In the genomic region with DNA sequence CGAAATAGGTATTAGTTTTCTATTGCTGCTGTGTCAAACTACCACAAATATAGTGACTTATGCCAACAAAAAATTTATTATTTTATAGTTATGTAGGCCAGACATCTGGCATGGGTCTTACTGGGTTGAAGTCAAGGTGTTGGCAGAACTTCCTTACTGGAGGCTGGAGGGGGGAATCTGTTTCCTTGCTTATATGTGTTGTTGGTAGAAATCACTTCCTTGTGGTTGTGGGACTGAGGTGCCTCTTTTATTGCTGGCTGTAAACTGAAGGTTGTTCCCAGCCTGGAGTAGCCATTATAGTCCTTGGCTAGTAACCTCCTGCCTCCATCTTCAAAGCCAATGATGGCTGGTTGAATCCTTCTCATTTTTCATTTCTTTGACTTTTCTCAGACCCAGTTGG, we compare ENCODE assay signal across 28 cellular contexts.
"Had no signal": no experiment of that assay in that cellular context is flagged by ENCODE, and none has a peak within 500 bp of the region (broad histone marks: within the 10 kb centered on the region; RNA-seq: fewer than 3 reads in every experiment).

No MANE protein-coding gene starts in this region.

- H3K4me3 Mint-ChIP-seq: stimulated activated effector memory CD8-positive, alpha-beta T cell treated with anti-CD3 and anti-CD28 coated beads, Interleukin-12 subunit alpha, Interleukin-12 subunit beta, amount 100 ng/mL, for 72 hours; stimulated activated memory B cell treated with anti-CD40 and anti-IgM and Interleukin-4, amounts not matched to agents 10 μg/mL and 1 μg/mL and 100 μg/mL, for 72 hours; stimulated activated naive B cell treated with anti-CD40 and anti-IgM and Interleukin-4, amounts not matched to agents 10 μg/mL and 1 μg/mL and 100 μg/mL, for 72 hours; stimulated activated naive CD8-positive, alpha-beta T cell treated with anti-CD3 and anti-CD28 coated beads, Interleukin-15, amount 100 ng/mL, for 72 hours; stimulated activated naive CD8-positive, alpha-beta T cell treated with anti-CD3 and anti-CD28 coated beads, Interleukin-15, Interleukin-2, amounts not matched to agents 100 ng/mL and 50 ng/mL, for 24 hours; type B pancreatic cell had no signal

- H3K27ac ChIP-seq: stomach, suprapubic skin, testis, thoracic aorta, thyroid gland, tibial artery, tibial nerve, transverse colon, upper lobe of left lung, upper lobe of right lung, uterus, vagina had no signal

- DNase-seq: stimulated activated CD4-positive, alpha-beta T cell treated with anti-CD3 and anti-CD28 coated beads, Interleukin-2, amount 100 ng/mL, for 48 hours; stimulated activated CD4-positive, alpha-beta T cell treated with anti-CD3 and anti-CD28 coated beads, Interleukin-4, amount 100 ng/mL, for 1 hour; stimulated activated CD4-positive, alpha-beta T cell treated with anti-CD3 and anti-CD28 coated beads, Interleukin-4, amount 100 ng/mL, for 24 hours; stimulated activated CD4-positive, alpha-beta T cell treated with anti-CD3 and anti-CD28 coated beads, Interleukin-4, amount 100 ng/mL, for 4 hours; stimulated activated CD8-positive, alpha-beta memory T cell treated with anti-CD3 and anti-CD28 coated beads, Interleukin-4, amount 100 ng/mL, for 48 hours; stimulated activated naive B cell treated with anti-CD40 and anti-IgM and Interleukin-4, amounts not matched to agents 10 μg/mL and 1 μg/mL and 100 μg/mL, for 72 hours; stimulated activated naive CD4-positive, alpha-beta T cell; stimulated activated naive CD4-positive, alpha-beta T cell treated with Interleukin-2 at 50 U/mL for 16 hours; stimulated activated naive CD8-positive, alpha-beta T cell treated with anti-CD3 and anti-CD28 coated beads, Interleukin-15, amount 100 ng/mL, for 72 hours; stimulated activated naive CD8-positive, alpha-beta T cell treated with anti-CD3 and anti-CD28 coated beads, Interleukin-15, Interleukin-2, amounts not matched to agents 100 U/mL and 50 U/mL, for 24 hours; stomach; substantia nigra; testis; thyroid gland; tibial artery; transverse colon; trophoblast cell; upper lobe of left lung; upper lobe of right lung; uterus had no signal

- ATAC-seq: stimulated activated effector memory CD8-positive, alpha-beta T cell treated with anti-CD3 and anti-CD28 coated beads, Interleukin-12 subunit alpha, Interleukin-12 subunit beta, amount 100 ng/mL, for 72 hours; stimulated activated memory B cell treated with anti-CD40 and anti-IgM and Interleukin-4, amounts not matched to agents 10 μg/mL and 1 μg/mL and 100 μg/mL, for 72 hours; stimulated activated naive B cell treated with anti-CD40 and anti-IgM and Interleukin-4, amounts not matched to agents 10 μg/mL and 1 μg/mL and 100 μg/mL, for 72 hours; stimulated activated naive CD8-positive, alpha-beta T cell treated with anti-CD3 and anti-CD28 coated beads, Interleukin-15, amount 100 ng/mL, for 72 hours; stimulated activated naive CD8-positive, alpha-beta T cell treated with anti-CD3 and anti-CD28 coated beads, Interleukin-15, Interleukin-2, amounts not matched to agents 100 U/mL and 50 U/mL, for 24 hours; upper lobe of right lung had no signal

- H3K4me1 ChIP-seq: stomach, suprapubic skin, testis, thyroid gland, tibial artery, tibial nerve, transverse colon, upper lobe of left lung, upper lobe of right lung, uterus, vagina had no signal

- H3K9me3 Mint-ChIP-seq: stimulated activated effector memory CD8-positive, alpha-beta T cell treated with anti-CD3 and anti-CD28 coated beads, Interleukin-12 subunit alpha, Interleukin-12 subunit beta, amount 100 ng/mL, for 72 hours had no signal

- H3K4me1 Mint-ChIP-seq: stimulated activated effector memory CD8-positive, alpha-beta T cell treated with anti-CD3 and anti-CD28 coated beads, Interleukin-12 subunit alpha, Interleukin-12 subunit beta, amount 100 ng/mL, for 72 hours; stimulated activated memory B cell treated with anti-CD40 and anti-IgM and Interleukin-4, amounts not matched to agents 10 μg/mL and 1 μg/mL and 100 μg/mL, for 72 hours; stimulated activated naive B cell treated with anti-CD40 and anti-IgM and Interleukin-4, amounts not matched to agents 10 μg/mL and 1 μg/mL and 100 μg/mL, for 72 hours; stimulated activated naive CD8-positive, alpha-beta T cell treated with anti-CD3 and anti-CD28 coated beads, Interleukin-15, amount 100 ng/mL, for 72 hours had no signal

- H3K27ac Mint-ChIP-seq: stimulated activated effector memory CD8-positive, alpha-beta T cell treated with anti-CD3 and anti-CD28 coated beads, Interleukin-12 subunit alpha, Interleukin-12 subunit beta, amount 100 ng/mL, for 72 hours; stimulated activated memory B cell treated with anti-CD40 and anti-IgM and Interleukin-4, amounts not matched to agents 10 μg/mL and 1 μg/mL and 100 μg/mL, for 72 hours; stimulated activated naive B cell treated with anti-CD40 and anti-IgM and Interleukin-4, amounts not matched to agents 10 μg/mL and 1 μg/mL and 100 μg/mL, for 72 hours; stimulated activated naive CD8-positive, alpha-beta T cell treated with anti-CD3 and anti-CD28 coated beads, Interleukin-15, amount 100 ng/mL, for 72 hours; stimulated activated naive CD8-positive, alpha-beta T cell treated with anti-CD3 and anti-CD28 coated beads, Interleukin-15, Interleukin-2, amounts not matched to agents 100 ng/mL and 50 ng/mL, for 24 hours; type B pancreatic cell had no signal

- H3K36me3 ChIP-seq: stomach, suprapubic skin, thoracic aorta, thyroid gland, tibial artery, tibial nerve, transverse colon, upper lobe of left lung, upper lobe of right lung, uterus, vagina had no signal

- H3K36me3 Mint-ChIP-seq: stimulated activated effector memory CD8-positive, alpha-beta T cell treated with anti-CD3 and anti-CD28 coated beads, Interleukin-12 subunit alpha, Interleukin-12 subunit beta, amount 100 ng/mL, for 72 hours; stimulated activated memory B cell treated with anti-CD40 and anti-IgM and Interleukin-4, amounts not matched to agents 10 μg/mL and 1 μg/mL and 100 μg/mL, for 72 hours; stimulated activated naive B cell treated with anti-CD40 and anti-IgM and Interleukin-4, amounts not matched to agents 10 μg/mL and 1 μg/mL and 100 μg/mL, for 72 hours; type B pancreatic cell had no signal

- H3K4me3 ChIP-seq: stomach, suprapubic skin, testis, thoracic aorta, thyroid gland, tibial artery, tibial nerve, transverse colon, upper lobe of left lung, upper lobe of right lung, uterus, vagina had no signal

- H3K27me3 ChIP-seq: stomach, suprapubic skin, testis, thyroid gland, tibial artery, tibial nerve, transverse colon, upper lobe of left lung, upper lobe of right lung, uterus, vagina had no signal

- H3K9me3 ChIP-seq: testis, thoracic aorta, thyroid gland, upper lobe of right lung, uterus, vagina had no signal
